8 cellular contexts compared by ENCODE assay signal in the genomic region with DNA sequence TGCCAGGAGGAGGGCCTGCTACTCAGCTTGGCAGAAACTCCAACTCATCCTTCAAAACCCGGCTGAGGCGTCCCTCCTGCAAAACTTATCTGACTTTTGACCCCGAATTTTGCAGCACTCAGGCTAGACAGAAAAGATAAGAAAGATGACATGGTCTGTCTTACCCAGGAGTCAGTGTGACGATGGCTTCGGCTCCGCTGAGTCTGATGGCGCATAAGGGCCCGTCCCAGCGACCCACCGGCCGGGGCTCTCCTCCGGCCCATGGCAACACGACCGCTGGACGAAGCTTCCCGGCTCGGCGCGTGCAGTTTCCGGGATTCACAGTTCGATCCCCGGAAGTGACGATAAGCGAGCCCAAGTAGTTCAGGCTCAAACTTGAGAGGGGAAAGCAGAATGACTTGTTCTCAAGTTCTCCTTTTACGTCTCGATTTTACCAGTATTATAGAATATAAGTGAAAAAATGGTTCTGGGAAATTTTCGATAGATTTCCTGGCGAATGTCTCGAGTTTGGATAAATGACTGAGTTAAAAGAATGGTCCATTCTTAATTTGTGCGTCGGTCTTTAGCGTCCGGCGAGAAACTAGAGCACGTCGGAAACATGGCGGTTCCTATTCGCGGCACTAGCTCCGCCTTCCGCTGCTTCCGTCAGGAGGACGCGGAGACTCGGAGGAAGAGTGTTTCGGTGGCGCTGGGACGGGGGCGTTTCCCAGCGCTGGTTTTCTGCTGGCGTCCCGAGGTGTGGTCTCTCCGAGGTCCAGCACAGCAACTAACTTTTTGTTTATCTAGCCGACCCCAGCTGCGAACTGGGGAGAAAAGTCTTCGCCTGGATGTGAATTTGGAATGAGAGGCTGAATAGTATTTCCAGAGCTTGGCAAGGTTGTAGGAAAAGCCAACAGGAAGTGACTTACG. TPM values are rescaled to one million over a fixed set of nuclear protein-coding genes. Genes with fewer than 3 reads are reported as not detected.
DNase-seq lines count a peak whose midpoint lies in the region; ATAC-seq and TF ChIP-seq lines count a peak whose summit lies in the region.

A gene (minus strand): TSS at position 292 of the 909 bp plus-strand sequence. CDS start 29 bp downstream, at position 263.

- intact Hi-C loops in CD4-positive, alpha-beta memory T cell (cut with micrococcal nuclease), result loop anchor here (1.0 to 5.0 kb wide), 5 partner anchors 13 to 588 kb away; a partner anchor contains a TSS
- intact Hi-C loops in lower lobe of right lung (cut with DNase I), result loop anchor here (10.0 kb wide), 1 partner anchor 863 kb away; no protein-coding TSS in a partner anchor

- peaks cover 16% of the 10 kb centered on the region for H3K36me3 ChIP-seq in CD4-positive, alpha-beta memory T cell (ENCODE audit: insufficient read depth, low read length)
- H3K36me3 ChIP-seq in lower lobe of right lung, result peaks cover 16% of the 10 kb centered on the region

- no peaks in the 10 kb centered on the region for H3K27me3 ChIP-seq in CD4-positive, alpha-beta memory T cell (ENCODE audit: insufficient read depth, low read length)
- H3K27me3 ChIP-seq in lower lobe of right lung (ENCODE audit: low read depth), result no peaks in the 10 kb centered on the region

- H3K9me3 ChIP-seq in CD4-positive, alpha-beta memory T cell (ENCODE audit: control insufficient read depth in 1 of 2, low read length in 2 of 2), result no peaks in the 10 kb centered on the region
- no peaks in the 10 kb centered on the region for H3K9me3 ChIP-seq in lower lobe of right lung

- peaks cover 32% of the 10 kb centered on the region for H3K4me1 ChIP-seq in CD4-positive, alpha-beta memory T cell (ENCODE audit: insufficient read depth, low read length)
- H3K4me1 ChIP-seq in lower lobe of right lung, result peaks cover 15% of the 10 kb centered on the region

- H3K27ac Mint-ChIP-seq in CD4-positive, alpha-beta memory T cell, result peak within 1 kb of the TSS; percentile 98 to 99 (median 99)

- no peak for TF ChIP-seq CTCF in lower lobe of right lung (IDR thresholded peaks at IDR 0.05)

- POLR2A ChIA-PET in CD4-positive, alpha-beta memory T cell (lab: Charles Lee; ENCODE audit: partially characterized antibody), result interaction anchor here (0.9 to 10.1 kb wide), 22 partner anchors 8 to 1223 kb away, joined by 3 to 262 read pairs (median 4); a partner anchor contains a TSS

- peak within 1 kb of the TSS; percentile 85 to 88 for H3K4me3 ChIP-seq in CD4-positive, alpha-beta memory T cell (ENCODE audit: low read length in 2 of 2)
- peak within 1 kb of the TSS; percentile 65 for H3K4me3 ChIP-seq in lower lobe of right lung

- H3K36me3 Mint-ChIP-seq in CD4-positive, alpha-beta memory T cell, result peaks cover 15 to 31% of the 10 kb centered on the region in 2 donors

- peak within 1 kb of the TSS; percentile 97 to 100 (median 99) for H3K4me3 Mint-ChIP-seq in CD4-positive, alpha-beta memory T cell

- peaks cover 0 to 2% (median 0%) of the 10 kb centered on the region in 8 donors for H3K9me3 Mint-ChIP-seq in CD4-positive, alpha-beta memory T cell

- ATAC-seq in GM19463 (IDR thresholded peaks at IDR 0.05; ENCODE audit: unreplicated experiment) (peak; percentile 80), lower lobe of right lung (peak; percentile 98)

- H3K4me1 Mint-ChIP-seq in CD4-positive, alpha-beta memory T cell, result peaks cover 26 to 52% (median 38%) of the 10 kb centered on the region in 4 donors

- DNase-seq in CD4-positive, alpha-beta memory T cell, result peak; percentile 87 to 90 (median 89)
- DNase-seq in HS-27A (ENCODE audit: low read depth) (peak; percentile 92), NK-92 (lab: John Stamatoyannopoulos, UW; ENCODE audit: unreplicated experiment) (peak; percentile 27), lower lobe of right lung (peak; percentile 94)
- peak; percentile 78 to 79 for DNase-seq in activated CD8-positive, alpha-beta memory T cell treated with anti-CD3 and anti-CD28 coated beads for 1 hour (ENCODE audit: extremely low read depth in 1 of 2, low read depth in 1 of 2)
- DNase-seq in effector CD4-positive, alpha-beta T cell, result peak; percentile 84
- peak; percentile 77 to 88 (median 80) for DNase-seq in stimulated activated CD4-positive, alpha-beta T cell treated with anti-CD3 and anti-CD28 coated beads, TNF-alpha, amount 100 ng/mL, for 24 hours (ENCODE audit: low read depth in 3 of 3)

- H3K27ac ChIP-seq in CD4-positive, alpha-beta memory T cell (ENCODE audit: low read depth, low read length), result peak within 1 kb of the TSS; percentile 95
- peak within 1 kb of the TSS; percentile 95 for H3K27ac ChIP-seq in lower lobe of right lung

- CTCF ChIA-PET in CD4-positive, alpha-beta memory T cell (lab: Charles Lee; ENCODE audit: partially characterized antibody), result interaction anchor here (0.8 to 12.8 kb wide), 17 partner anchors 11 to 598 kb away, joined by 3 to 281 read pairs (median 5); a partner anchor contains a TSS

- peaks cover 0 to 4% of the 10 kb centered on the region in 2 donors for H3K27me3 Mint-ChIP-seq in CD4-positive, alpha-beta memory T cell

RNA-seq across cellular contexts. Expression of the gene that starts here (rescaled TPM):
- total RNA-seq in CD4-positive, alpha-beta memory T cell, result 10 to 100 TPM; 48.4 to 49.5 TPM
- polyA plus RNA-seq in CD4-positive, alpha-beta memory T cell, result 10 to 100 TPM in 1 of 2 donors, 1 to 10 TPM in 1; 9.6 to 36.3 TPM
- 40.9 TPM for total RNA-seq in lower lobe of right lung

Comparison
In these comparisons a context has a peak if more than half of its experiments do, and no peak if none do; other contexts are left out.
1. Peak in every context shown above with its lines: DNase-seq, ATAC-seq, H3K4me3 ChIP-seq and H3K27ac ChIP-seq.
2. DNase-seq: peak in every context shown above with its lines; median percentile 94 in lower lobe of right lung; 92 in HS-27A; 89 in CD4-positive, alpha-beta memory T cell; 84 in effector CD4-positive, alpha-beta T cell; 80 in stimulated activated CD4-positive, alpha-beta T cell treated with anti-CD3 and anti-CD28 coated beads, TNF-alpha, amount 100 ng/mL, for 24 hours; 78 in activated CD8-positive, alpha-beta memory T cell treated with anti-CD3 and anti-CD28 coated beads for 1 hour; 27 in NK-92.